Comparison of ENCODE assay signal across 12 cellular contexts in genomic region chr16:11955713-11956123, GRCh38. TPM values are rescaled to one million over a fixed set of nuclear protein-coding genes. Genes with fewer than 3 reads are reported as not detected.
DNase-seq lines count a peak whose midpoint lies in the region; TF ChIP-seq lines count a peak whose summit lies in the region.
"Had no signal": no experiment of that assay in that cellular context is flagged by ENCODE, and none has a peak within 500 bp of the region (broad histone marks: within the 10 kb centered on the region; RNA-seq: fewer than 3 reads in every experiment).

No MANE protein-coding gene starts in this region.

- no peaks in the 10 kb centered on the region for H3K27me3 Mint-ChIP-seq in activated naive CD8-positive, alpha-beta T cell treated with anti-CD3 and anti-CD28 coated beads for 36 hours
- H3K27me3 Mint-ChIP-seq: activated CD8-positive, alpha-beta T cell treated with anti-CD3 and anti-CD28 coated beads for 36 hours had no signal

- peak; percentile 98 for DNase-seq in HCEC 1CT
- peak; percentile 72 for DNase-seq in amniotic epithelial cell (ENCODE audit: low read depth)
- DNase-seq in foreskin fibroblast: peak; percentile 99
- peak; percentile 94 for DNase-seq in stromal cell of bone marrow (ENCODE audit: low read depth)
- no peak for DNase-seq in NCI-H1105 (lab: John Stamatoyannopoulos, UW)
- DNase-seq in effector CD4-positive, alpha-beta T cell: no peak
- no peak for DNase-seq in activated naive CD8-positive, alpha-beta T cell treated with anti-CD3 and anti-CD28 coated beads for 36 hours
- DNase-seq: activated CD8-positive, alpha-beta T cell treated with anti-CD3 and anti-CD28 coated beads for 36 hours; head of caudate nucleus; NCI-H187; stimulated activated CD4-positive, alpha-beta T cell treated with anti-CD3 and anti-CD28 coated beads, Interleukin-2, amount 100 ng/mL, for 24 hours had no signal

- no peak overlapping the region for H3K4me3 ChIP-seq in foreskin fibroblast (ENCODE audit: low read depth in 1 of 2, low read length in 2 of 2)
- H3K4me3 ChIP-seq: suprapubic skin had no signal

- H3K4me1 Mint-ChIP-seq in activated naive CD8-positive, alpha-beta T cell treated with anti-CD3 and anti-CD28 coated beads for 36 hours: no peaks in the 10 kb centered on the region

- no peak for TF ChIP-seq CTCF in foreskin fibroblast (IDR thresholded peaks at IDR 0.05; ENCODE audit: low read depth, low read length)

- no peak overlapping the region for H3K27ac Mint-ChIP-seq in activated naive CD8-positive, alpha-beta T cell treated with anti-CD3 and anti-CD28 coated beads for 36 hours
- H3K27ac Mint-ChIP-seq: activated CD8-positive, alpha-beta T cell treated with anti-CD3 and anti-CD28 coated beads for 36 hours had no signal

- H3K36me3 Mint-ChIP-seq in activated naive CD8-positive, alpha-beta T cell treated with anti-CD3 and anti-CD28 coated beads for 36 hours: no peaks in the 10 kb centered on the region

- H3K9me3 Mint-ChIP-seq in activated naive CD8-positive, alpha-beta T cell treated with anti-CD3 and anti-CD28 coated beads for 36 hours: no peaks in the 10 kb centered on the region
- H3K9me3 Mint-ChIP-seq: activated CD8-positive, alpha-beta T cell treated with anti-CD3 and anti-CD28 coated beads for 36 hours had no signal

- no peak overlapping the region for H3K4me3 Mint-ChIP-seq in activated naive CD8-positive, alpha-beta T cell treated with anti-CD3 and anti-CD28 coated beads for 36 hours
- H3K4me3 Mint-ChIP-seq: activated CD8-positive, alpha-beta T cell treated with anti-CD3 and anti-CD28 coated beads for 36 hours had no signal

RNA-seq across cellular contexts. Expression of gene TNFRSF17, which starts 9.3 kb away (rescaled TPM):
- total RNA-seq in activated naive CD8-positive, alpha-beta T cell treated with anti-CD3 and anti-CD28 coated beads for 36 hours: not detected
- total RNA-seq: activated CD8-positive, alpha-beta T cell treated with anti-CD3 and anti-CD28 coated beads for 36 hours; suprapubic skin had no signal

RNA-seq across cellular contexts. Expression of gene NPIPB2, which starts 13.9 kb away (rescaled TPM):
- total RNA-seq in activated naive CD8-positive, alpha-beta T cell treated with anti-CD3 and anti-CD28 coated beads for 36 hours: 1 to 10 TPM; 6.2 to 6.9 TPM

RNA-seq across cellular contexts. Expression of gene SNX29, which starts 20.8 kb away (rescaled TPM):
- 1 to 10 TPM; 6.7 to 7.3 TPM for total RNA-seq in activated naive CD8-positive, alpha-beta T cell treated with anti-CD3 and anti-CD28 coated beads for 36 hours

RNA-seq across cellular contexts. Expression of gene GSPT1, which starts 40.0 kb away (rescaled TPM):
- total RNA-seq in activated naive CD8-positive, alpha-beta T cell treated with anti-CD3 and anti-CD28 coated beads for 36 hours: 100 to 1,000 TPM; 247 to 250 TPM

Comparison
In these comparisons a context has a peak if more than half of its experiments do, and no peak if none do; other contexts are left out.
1. DNase-seq: peak in HCEC 1CT (single experiment), amniotic epithelial cell (single experiment), foreskin fibroblast (2 of 2) and stromal cell of bone marrow (single experiment); none in NCI-H1105 (single experiment), effector CD4-positive, alpha-beta T cell (single experiment) and activated naive CD8-positive, alpha-beta T cell treated with anti-CD3 and anti-CD28 coated beads for 36 hours (single experiment).